19 cellular contexts compared by ENCODE assay signal in genomic region chr17:48163809-48164208, GRCh38. TPM values are rescaled to one million over a fixed set of nuclear protein-coding genes. Genes with fewer than 3 reads are reported as not detected.
DNase-seq lines count a peak whose midpoint lies in the region; ATAC-seq and FAIRE-seq lines count a peak whose summit lies in the region.
"Had no signal": no experiment of that assay in that cellular context is flagged by ENCODE, and none has a peak within 500 bp of the region (broad histone marks: within the 10 kb centered on the region; RNA-seq: fewer than 3 reads in every experiment).

No MANE protein-coding gene starts in this region.

- H3K4me3 Mint-ChIP-seq in immature natural killer cell, result no peak overlapping the region
- H3K4me3 Mint-ChIP-seq: activated CD8-positive, alpha-beta memory T cell treated with anti-CD3 and anti-CD28 coated beads, Interleukin-2, amount 10 ng/mL, durations not matched to agents 7 days and 5 days; T-helper 1 cell treated with Interleukin-12 subunit alpha and Interleukin-12 subunit beta and Interleukin-4 antibody, amounts not matched to agents 30 μg/mL and 1 μg/mL, for 36 hours had no signal

- peak overlapping the region in 4 of 6 donors; percentile 34 to 66 (median 48) for H3K27ac Mint-ChIP-seq in immature natural killer cell
- H3K27ac Mint-ChIP-seq: T-helper 1 cell treated with Interleukin-12 subunit alpha and Interleukin-12 subunit beta and Interleukin-4 antibody, amounts not matched to agents 30 μg/mL and 1 μg/mL, for 36 hours had no signal

- peak; percentile 6 for FAIRE-seq in A204.1 (lab: Jason Lieb, UNC)
- FAIRE-seq: H1 had no signal

- H3K9me3 Mint-ChIP-seq in immature natural killer cell, result no peaks in the 10 kb centered on the region
- H3K9me3 Mint-ChIP-seq: T-helper 1 cell treated with Interleukin-12 subunit alpha and Interleukin-12 subunit beta and Interleukin-4 antibody, amounts not matched to agents 30 μg/mL and 1 μg/mL, for 36 hours had no signal

- peaks cover 0 to 6% (median 0%) of the 10 kb centered on the region in 3 donors for H3K27me3 Mint-ChIP-seq in immature natural killer cell (ENCODE audit: low read depth in 3 of 3)
- H3K27me3 Mint-ChIP-seq: activated CD8-positive, alpha-beta memory T cell treated with anti-CD3 and anti-CD28 coated beads, Interleukin-2, amount 10 ng/mL, durations not matched to agents 7 days and 5 days had no signal

- ATAC-seq in left lobe of liver (no peak), GM21515 (IDR thresholded peaks at IDR 0.05; ENCODE audit: unreplicated experiment) (no peak)
- ATAC-seq: activated CD4-positive, CD25-positive, alpha-beta regulatory T cell treated with anti-CD3 and anti-CD28 coated beads, Interleukin-2, amount 50 U/mL, for 24 hours; activated CD8-positive, alpha-beta memory T cell treated with anti-CD3 and anti-CD28 coated beads, Interleukin-2, amount 10 ng/mL, durations not matched to agents 7 days and 5 days; left cardiac atrium had no signal

- H3K4me1 Mint-ChIP-seq in immature natural killer cell, result peaks cover 8 to 12% of the 10 kb centered on the region in 2 donors

- H3K9me3 ChIP-seq in SK-N-MC (ENCODE audit: low read depth, low read length), result no peaks in the 10 kb centered on the region
- H3K9me3 ChIP-seq: MG63, stomach, vagina had no signal

- H3K9ac ChIP-seq in SK-N-MC (ENCODE audit: insufficient read length), result no peak overlapping the region

- no peaks in the 10 kb centered on the region for H3K36me3 ChIP-seq in SK-N-MC (ENCODE audit: insufficient read depth, low read length)
- H3K36me3 ChIP-seq: MG63, stomach, vagina had no signal

- DNase-seq in ELR (ENCODE audit: low read depth) (peak; percentile 17), SK-N-MC (ENCODE audit: low read depth, low spot score) (no peak), immature natural killer cell (no peak), NCI-H1930 (lab: John Stamatoyannopoulos, UW) (no peak), left lobe of liver (ENCODE audit: low spot score) (no peak)
- DNase-seq in stimulated activated CD8-positive, alpha-beta memory T cell treated with anti-CD3 and anti-CD28 coated beads, Interleukin-4, amount 100 ng/mL, for 48 hours, result no peak
- DNase-seq: activated CD8-positive, alpha-beta memory T cell treated with anti-CD3 and anti-CD28 coated beads, Interleukin-2, amount 10 ng/mL, durations not matched to agents 7 days and 5 days; dorsolateral prefrontal cortex; hypothalamus; left cardiac atrium; MG63; NCI-H2107; stomach had no signal

- H3K4me3 ChIP-seq in SK-N-MC, result 0 out of 2 replicates have a peak overlapping the region, but pooled peaks have one; percentile 73
- H3K4me3 ChIP-seq: dorsolateral prefrontal cortex, MG63, stomach, vagina had no signal

- no peak overlapping the region for H3K27ac ChIP-seq in SK-N-MC
- H3K27ac ChIP-seq: dorsolateral prefrontal cortex, vagina had no signal

- peaks cover 8 to 26% (median 10%) of the 10 kb centered on the region in 3 donors for H3K36me3 Mint-ChIP-seq in immature natural killer cell

RNA-seq across cellular contexts. Expression of gene SNX11, which starts 56.2 kb away (rescaled TPM):
- 10 to 100 TPM; 37.1 to 44.7 (median 41.2) TPM for polyA plus RNA-seq in immature natural killer cell
- total RNA-seq in left lobe of liver, result 9.8 TPM
